8 cellular contexts compared by ENCODE assay signal in the genomic region with DNA sequence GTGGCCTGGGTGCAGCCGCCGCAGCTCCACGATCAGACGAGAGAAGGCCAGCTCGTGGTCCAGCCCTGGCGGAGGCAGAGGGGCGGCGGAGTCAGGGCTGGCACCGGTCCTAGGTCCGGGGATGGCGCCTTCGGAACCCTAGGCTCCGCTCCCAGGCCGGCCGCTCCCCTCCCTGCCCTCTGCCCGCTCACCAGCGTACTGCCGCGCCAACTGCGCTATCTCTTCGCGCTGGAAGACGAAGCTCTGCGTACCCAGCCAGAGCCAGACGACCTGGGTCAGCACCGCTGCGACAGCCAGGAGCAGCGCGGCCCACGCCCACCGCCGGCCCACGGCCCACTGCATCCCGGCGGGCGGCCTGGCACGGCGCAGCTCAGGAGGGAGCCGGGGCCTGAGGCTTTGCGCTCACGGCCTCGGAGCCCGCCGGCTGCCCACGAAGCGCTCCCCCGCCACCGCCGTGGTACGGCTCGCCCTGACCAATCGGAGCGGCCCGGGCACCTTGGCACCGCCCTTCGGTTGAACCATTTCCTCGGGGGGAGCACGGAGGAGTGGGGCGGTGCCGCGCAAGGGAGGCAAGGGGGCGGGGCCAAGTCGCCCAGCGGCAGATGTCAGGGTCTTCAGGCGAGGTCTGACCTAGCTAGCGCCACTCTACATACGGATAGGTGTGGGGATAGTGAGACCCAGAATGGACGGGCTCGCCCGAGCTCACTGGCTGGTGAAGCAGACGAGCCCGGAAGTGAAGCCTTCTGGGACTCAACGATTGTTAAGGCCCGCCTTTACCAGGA.
DNase-seq lines count a peak whose midpoint lies in the region; ATAC-seq and FAIRE-seq lines count a peak whose summit lies in the region.

A gene (minus strand): TSS at position 432 of the 782 bp plus-strand sequence. CDS start 90 bp downstream, at position 342.

- peak within 1 kb of the TSS; percentile 89 to 91 for H3K4me3 Mint-ChIP-seq in effector memory CD8-positive, alpha-beta T cell
- peak within 1 kb of the TSS; percentile 90 for H3K4me3 Mint-ChIP-seq in memory B cell

- H3K36me3 Mint-ChIP-seq in effector memory CD8-positive, alpha-beta T cell (ENCODE audit: insufficient read depth): peaks cover 11% of the 10 kb centered on the region
- peaks cover 2% of the 10 kb centered on the region for H3K36me3 Mint-ChIP-seq in memory B cell

- ATAC-seq in GM21360 (IDR thresholded peaks at IDR 0.05; ENCODE audit: unreplicated experiment): peak; percentile 81
- ATAC-seq in effector memory CD8-positive, alpha-beta T cell (replicated peaks): peak; percentile 93
- peak; percentile 93 for ATAC-seq in memory B cell (ENCODE audit: low read depth)

- DNase-seq in COLO668 (lab: John Stamatoyannopoulos, UW; ENCODE audit: unreplicated experiment): peak; percentile 96
- DNase-seq in HTR-8/SVneo (ENCODE audit: insufficient read length, low spot score): peak; percentile 74
- peak; percentile 94 for DNase-seq in NOMO-1 treated with DMSO at 0.1 percent for 48 hours (lab: John Stamatoyannopoulos, UW; ENCODE audit: unreplicated experiment)
- peak; percentile 81 to 90 (median 89) for DNase-seq in activated CD8-positive, alpha-beta memory T cell treated with anti-CD3 and anti-CD28 coated beads for 48 hours (ENCODE audit: low read depth in 2 of 3, low spot score in 2 of 3)
- peak; percentile 93 to 96 (median 93) for DNase-seq in effector memory CD8-positive, alpha-beta T cell
- DNase-seq in memory B cell (ENCODE audit: low spot score in 2 of 2): peak; percentile 94 to 97
- peak; percentile 87 for DNase-seq in stimulated activated CD8-positive, alpha-beta memory T cell treated with anti-CD3 and anti-CD28 coated beads, Interleukin-12 subunit alpha, Interleukin-12 subunit beta, amount 100 ng/mL, for 1 hour (ENCODE audit: low read depth)

- peaks cover 26 to 28% of the 10 kb centered on the region in 2 donors for H3K4me1 Mint-ChIP-seq in effector memory CD8-positive, alpha-beta T cell (ENCODE audit: low read depth in 2 of 2)
- peaks cover 24% of the 10 kb centered on the region for H3K4me1 Mint-ChIP-seq in memory B cell

- H3K27ac Mint-ChIP-seq in effector memory CD8-positive, alpha-beta T cell: peak within 1 kb of the TSS; percentile 92 to 99
- peak within 1 kb of the TSS; percentile 84 for H3K27ac Mint-ChIP-seq in memory B cell

- no peaks in the 10 kb centered on the region for H3K27me3 Mint-ChIP-seq in effector memory CD8-positive, alpha-beta T cell
- no peaks in the 10 kb centered on the region for H3K27me3 Mint-ChIP-seq in memory B cell

- FAIRE-seq in HTR-8/SVneo (lab: Jason Lieb, UNC): no peak

- no peaks in the 10 kb centered on the region for H3K9me3 Mint-ChIP-seq in effector memory CD8-positive, alpha-beta T cell
- H3K9me3 Mint-ChIP-seq in memory B cell: no peaks in the 10 kb centered on the region

Comparison
In these comparisons a context has a peak if more than half of its experiments do, and no peak if none do; other contexts are left out.
1. Peak in every context shown above with its lines: DNase-seq and ATAC-seq.